ENCODE assay signal across 23 cellular contexts in the genomic region with DNA sequence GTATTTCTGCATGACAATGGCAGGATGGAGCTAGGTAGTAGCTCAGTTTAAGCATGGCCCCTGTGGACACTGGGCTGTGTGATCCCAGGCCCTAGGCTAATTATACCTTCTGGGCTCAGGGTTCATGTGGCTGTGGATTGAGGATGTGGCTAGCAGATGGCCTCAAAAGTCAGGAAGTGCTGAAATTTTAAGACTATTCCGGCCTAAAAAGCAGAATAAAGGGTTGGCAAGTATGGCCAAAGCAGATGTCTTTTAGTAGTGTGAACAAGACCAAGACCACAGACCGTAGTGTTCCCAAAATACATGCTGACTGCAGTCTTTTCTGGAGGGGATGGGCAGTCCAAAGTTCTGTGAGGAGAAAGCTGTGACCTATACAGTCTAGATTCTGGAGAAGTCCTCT.
DNase-seq lines count a peak whose midpoint lies in the region; ATAC-seq and TF ChIP-seq lines count a peak whose summit lies in the region.
"Had no signal": no experiment of that assay in that cellular context is flagged by ENCODE, and none has a peak within 500 bp of the region (broad histone marks: within the 10 kb centered on the region; RNA-seq: fewer than 3 reads in every experiment).

No MANE protein-coding gene starts in this region.

- peak; percentile 3 for DNase-seq in G401 (ENCODE audit: low spot score)
- DNase-seq in NOMO-1 treated with dmso at 0.1 percent for 144 hours (lab: John Stamatoyannopoulos, UW; ENCODE audit: unreplicated experiment), result peak; percentile 32
- DNase-seq in pons (ENCODE audit: low spot score), result peak; percentile 80
- DNase-seq in activated effector memory CD4-positive, alpha-beta T cell treated with anti-CD3 and anti-CD28 coated beads, Interleukin-2, amount 50 U/mL, for 16 hours, result no peak
- DNase-seq: activated B cell treated with CpG ODN at 0.5 μM for 24 hours; activated CD8-positive, alpha-beta memory T cell treated with anti-CD3 and anti-CD28 coated beads, Interleukin-2, amount 10 ng/mL, durations not matched to agents 7 days and 5 days; activated naive CD4-positive, alpha-beta T cell treated with Interleukin-2 at 50 U/mL for 16 hours; activated T-cell treated with anti-CD3 and anti-CD28 coated beads, Interleukin-2, amount 50 U/mL, for 72 hours; CD4-positive, alpha-beta T cell; kidney glomerular epithelial cell; mammary epithelial cell; NCI-H1436; NCI-H2107; NCI-H446 treated with DMSO at 0.1 percent for 48 hours; PC-3; stimulated activated naive CD8-positive, alpha-beta T cell treated with anti-CD3 and anti-CD28 coated beads, Interleukin-15, Interleukin-2, amounts not matched to agents 100 U/mL and 50 U/mL, for 24 hours; SW 1271; T1000; testis had no signal

- H3K27me3 ChIP-seq in gastroesophageal sphincter, result no peaks in the 10 kb centered on the region
- H3K27me3 ChIP-seq: testis had no signal

- no peak overlapping the region for H3K27ac ChIP-seq in gastroesophageal sphincter
- H3K27ac ChIP-seq: testis had no signal

- ATAC-seq in gastroesophageal sphincter (peak; percentile 60), HG03469 (IDR thresholded peaks at IDR 0.05; ENCODE audit: unreplicated experiment) (no peak), GM21528 (IDR thresholded peaks at IDR 0.05; ENCODE audit: low FRiP score, unreplicated experiment) (no peak), GM18498 (IDR thresholded peaks at IDR 0.05; ENCODE audit: unreplicated experiment) (no peak)
- ATAC-seq: activated CD8-positive, alpha-beta memory T cell treated with anti-CD3 and anti-CD28 coated beads, Interleukin-2, amount 10 ng/mL, durations not matched to agents 7 days and 5 days; activated T-cell treated with anti-CD3 and anti-CD28 coated beads, Interleukin-2, amount 50 U/mL, for 72 hours; PC-3; stimulated activated naive CD8-positive, alpha-beta T cell treated with anti-CD3 and anti-CD28 coated beads, Interleukin-15, Interleukin-2, amounts not matched to agents 100 U/mL and 50 U/mL, for 24 hours had no signal

- WGBS in gastroesophageal sphincter (ENCODE audit: low coverage in 1 of 2), 2 donors, result 68 to 76% methylated on average over 2 of the region's 2 CpGs

- no peaks in the 10 kb centered on the region for H3K36me3 ChIP-seq in gastroesophageal sphincter

- TF ChIP-seq POLR2A in gastroesophageal sphincter (IDR thresholded peaks at IDR 0.05), result no peak

- H3K4me1 ChIP-seq in gastroesophageal sphincter, result no peaks in the 10 kb centered on the region
- H3K4me1 ChIP-seq: testis had no signal

- H3K9me3 ChIP-seq in gastroesophageal sphincter, result no peaks in the 10 kb centered on the region
- H3K9me3 ChIP-seq: testis had no signal

- TF ChIP-seq EP300 in gastroesophageal sphincter (IDR thresholded peaks at IDR 0.05), result no peak

- H3K4me3 ChIP-seq in gastroesophageal sphincter, result no peak overlapping the region
- H3K4me3 ChIP-seq: testis had no signal

- in situ Hi-C loops in G401 (cut with HindIII; ENCODE audit: low sequenced_read_pairs), result no loop called here

- TF ChIP-seq CTCF in gastroesophageal sphincter (IDR thresholded peaks at IDR 0.05), result no peak
